18 cellular contexts compared by ENCODE assay signal in genomic region chr14:72685456-72685855, GRCh38.
"Had no signal": no experiment of that assay in that cellular context is flagged by ENCODE, and none has a peak within 500 bp of the region (broad histone marks: within the 10 kb centered on the region; RNA-seq: fewer than 3 reads in every experiment).

No MANE protein-coding gene starts in this region.

- ATAC-seq: left cardiac atrium; left lobe of liver; lower lobe of right lung; naive thymus-derived CD4-positive, alpha-beta T cell; right cardiac atrium; sciatic nerve had no signal

- H3K4me1 ChIP-seq: lower lobe of right lung, spleen, suprapubic skin, tibial nerve, vagina had no signal

- H3K9me3 ChIP-seq: lower lobe of right lung, ovary, suprapubic skin, tibial nerve, vagina had no signal

- H3K79me2 ChIP-seq: hepatocyte had no signal

- H2AFZ ChIP-seq: hepatocyte had no signal

- H3K36me3 ChIP-seq: lower lobe of right lung, ovary, suprapubic skin, tibial nerve, vagina had no signal

- H3K27me3 ChIP-seq: hepatocyte, ovary, spleen, suprapubic skin, tibial nerve, vagina had no signal

- H3K4me3 ChIP-seq: hepatocyte, lower lobe of right lung, ovary, spleen, suprapubic skin, tibial nerve, vagina had no signal

- DNase-seq: kidney glomerular epithelial cell; left cardiac atrium; lower lobe of right lung; mammary epithelial cell; naive thymus-derived CD4-positive, alpha-beta T cell; ovary; retina; right cardiac atrium; small intestine; spleen; stimulated activated CD4-positive, alpha-beta T cell treated with anti-CD3 and anti-CD28 coated beads, Interleukin-4, amount 100 ng/mL, for 24 hours; stimulated activated naive CD4-positive, alpha-beta T cell had no signal

- H3K27ac ChIP-seq: hepatocyte, lower lobe of right lung, ovary, spleen, suprapubic skin, tibial nerve, vagina had no signal

- H3K4me2 ChIP-seq: hepatocyte had no signal
